In the genomic region with DNA sequence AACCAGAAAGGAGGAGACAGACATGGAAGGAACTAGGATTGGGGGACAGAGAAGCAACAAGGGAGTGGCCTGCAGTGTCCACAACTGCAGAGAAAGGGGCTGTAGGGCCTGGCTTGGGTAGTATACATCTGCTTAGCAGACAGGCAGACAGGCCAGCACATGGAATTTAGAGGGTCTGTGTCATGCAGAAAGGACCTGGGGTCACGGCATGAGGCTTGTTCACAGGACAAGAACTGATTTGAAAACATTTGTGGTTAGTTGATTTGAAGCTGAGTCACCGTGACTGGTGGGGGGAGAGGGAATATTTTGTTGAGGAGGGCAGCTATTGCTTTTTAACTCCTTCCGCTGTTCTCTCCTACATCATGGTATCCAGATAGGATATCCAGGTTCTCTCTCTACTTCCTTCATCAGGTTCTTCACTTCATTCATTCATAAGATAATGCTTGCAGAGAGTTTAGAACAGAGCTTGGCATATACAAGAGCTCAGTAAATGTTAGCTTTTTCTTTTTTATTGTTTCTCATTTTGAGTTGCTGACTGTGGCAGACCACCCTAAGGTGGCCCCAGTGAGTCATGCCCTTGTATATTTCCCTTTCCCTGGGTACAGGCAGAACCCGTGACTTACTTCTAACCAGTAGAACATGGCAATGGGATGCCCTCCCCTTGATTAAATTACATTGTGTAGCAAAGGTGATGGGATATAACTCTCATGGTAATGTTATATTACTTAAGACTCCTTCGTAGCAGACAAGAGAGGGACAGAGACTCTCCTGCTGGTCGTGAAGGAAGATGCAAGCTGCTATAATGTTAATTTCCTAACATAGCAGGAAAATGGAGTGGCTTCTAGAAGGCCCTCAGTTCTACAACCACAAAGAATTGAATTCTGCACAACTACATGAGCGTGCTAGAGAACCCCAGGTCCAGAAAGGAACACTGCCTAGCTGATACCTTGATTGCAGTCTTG, we compare ENCODE assay signal across 15 cellular contexts.
DNase-seq lines count a peak whose midpoint lies in the region; ATAC-seq, FAIRE-seq and TF ChIP-seq lines count a peak whose summit lies in the region.
"Had no signal": no experiment of that assay in that cellular context is flagged by ENCODE, and none has a peak within 500 bp of the region (broad histone marks: within the 10 kb centered on the region; RNA-seq: fewer than 3 reads in every experiment).

No MANE protein-coding gene starts in this region.

- in situ Hi-C loops in ACHN (cut with HindIII; ENCODE audit: low pct_ligation_motif_present, low pct_unique_long_range_greater_than_20kb, low sequenced_read_pairs), result no loop called here

- TF ChIP-seq POLR2A in upper lobe of left lung (IDR thresholded peaks at IDR 0.05), result no peak

- H3K27me3 Mint-ChIP-seq in astrocyte (ENCODE audit: low read depth, unreplicated experiment) (peaks cover 4% of the 10 kb centered on the region), T-cell (peaks cover 2 to 19% of the 10 kb centered on the region in 2 donors)
- H3K27me3 Mint-ChIP-seq: activated CD4-positive, alpha-beta T cell treated with anti-CD3 and anti-CD28 coated beads, Interleukin-2, amount 10 ng/mL, durations not matched to agents 24 days and 14 days had no signal

- FAIRE-seq in astrocyte (lab: Jason Lieb, UNC), result peak; percentile 66

- H4K20me1 ChIP-seq in astrocyte (ENCODE audit: insufficient read depth, low read length), result no peaks in the 10 kb centered on the region

- intact Hi-C loops in posterior vena cava (cut with DNase I), result no loop called here

- WGBS in upper lobe of left lung, 2 donors, result 64 to 77% methylated on average over 7 of the region's 7 CpGs

- TF ChIP-seq CTCF in HFF-Myc (IDR thresholded peaks at IDR 0.05; ENCODE audit: low read depth, low read length, missing control alignments), result no peak
- peak; percentile 15 for TF ChIP-seq CTCF in astrocyte (IDR thresholded peaks at IDR 0.05; ENCODE audit: insufficient read depth, low read depth, low read length)
- no peak for TF ChIP-seq CTCF in upper lobe of left lung (IDR thresholded peaks at IDR 0.05)

- H3K9me3 ChIP-seq in astrocyte (ENCODE audit: insufficient read depth, low read depth, low read length) (no peaks in the 10 kb centered on the region), upper lobe of left lung (no peaks in the 10 kb centered on the region)

- TF ChIP-seq EP300 in upper lobe of left lung (IDR thresholded peaks at IDR 0.05), result no peak

- POLR2A ChIA-PET in T-cell (lab: Charles Lee), result no interaction called here

- H3K36me3 ChIP-seq in astrocyte (ENCODE audit: insufficient read depth, low read length) (no peaks in the 10 kb centered on the region), upper lobe of left lung (no peaks in the 10 kb centered on the region)

- H3K4me2 ChIP-seq in astrocyte (ENCODE audit: low read length), result peak overlapping the region; percentile 56

- H3K36me3 Mint-ChIP-seq in astrocyte (ENCODE audit: low read depth, unreplicated experiment) (peaks cover 2% of the 10 kb centered on the region), T-cell (no peaks in the 10 kb centered on the region)
- H3K36me3 Mint-ChIP-seq: naive B cell had no signal

- no peak overlapping the region for H2AFZ ChIP-seq in astrocyte (ENCODE audit: low read depth, low read length)

- H3K4me1 ChIP-seq in astrocyte (ENCODE audit: insufficient read depth, low read length) (peaks cover 38% of the 10 kb centered on the region), upper lobe of left lung (no peaks in the 10 kb centered on the region)

- H3K9me3 Mint-ChIP-seq in astrocyte (ENCODE audit: unreplicated experiment), result no peaks in the 10 kb centered on the region
- H3K9me3 Mint-ChIP-seq in T-cell, result no peaks in the 10 kb centered on the region
- H3K9me3 Mint-ChIP-seq: activated CD4-positive, alpha-beta T cell treated with anti-CD3 and anti-CD28 coated beads, Interleukin-2, amount 10 ng/mL, durations not matched to agents 24 days and 14 days had no signal

- H3K27ac ChIP-seq in astrocyte (ENCODE audit: low read depth, low read length) (peak overlapping the region; percentile 79), upper lobe of left lung (no peak overlapping the region)

- H3K4me3 ChIP-seq in HFF-Myc (replicated peaks; ENCODE audit: low read depth, low read length), result no peak overlapping the region
- peak overlapping the region; percentile 0 for H3K4me3 ChIP-seq in astrocyte (ENCODE audit: insufficient read depth, low read depth, low read length)
- H3K4me3 ChIP-seq in upper lobe of left lung, result no peak overlapping the region

- CTCF ChIA-PET in T-cell (lab: Charles Lee), result no interaction called here

- peak overlapping the region; percentile 96 for H3K27ac Mint-ChIP-seq in astrocyte (ENCODE audit: unreplicated experiment)
- no peak overlapping the region for H3K27ac Mint-ChIP-seq in T-cell
- H3K27ac Mint-ChIP-seq: activated CD4-positive, alpha-beta T cell treated with anti-CD3 and anti-CD28 coated beads, Interleukin-2, amount 10 ng/mL, durations not matched to agents 24 days and 14 days; naive B cell had no signal

- H3K27me3 ChIP-seq in astrocyte (ENCODE audit: insufficient read depth, low read length) (no peaks in the 10 kb centered on the region), upper lobe of left lung (no peaks in the 10 kb centered on the region)

- DNase-seq in ACHN (peak; percentile 65), HFF-Myc (ENCODE audit: extremely low read depth, low read depth) (peak; percentile 27), astrocyte (ENCODE audit: low read depth) (peak; percentile 99), islet precursor cell (peak; percentile 97), upper lobe of left lung (no peak), T-cell (no peak), posterior vena cava (ENCODE audit: low spot score) (no peak), SK-N-DZ (ENCODE audit: low spot score) (no peak)
- DNase-seq: activated CD4-positive, alpha-beta T cell treated with anti-CD3 and anti-CD28 coated beads, Interleukin-2, amount 10 ng/mL, durations not matched to agents 24 days and 14 days; activated gamma-delta T cell treated with Interleukin-2 at 50 U/mL for 16 hours; AML-193; GF-D8; naive B cell; NCI-H510A had no signal

- H3K4me3 Mint-ChIP-seq in astrocyte (ENCODE audit: unreplicated experiment) (no peak overlapping the region), T-cell (no peak overlapping the region)
- H3K4me3 Mint-ChIP-seq: activated CD4-positive, alpha-beta T cell treated with anti-CD3 and anti-CD28 coated beads, Interleukin-2, amount 10 ng/mL, durations not matched to agents 24 days and 14 days; naive B cell had no signal

- no peaks in the 10 kb centered on the region for H3K79me2 ChIP-seq in astrocyte (ENCODE audit: insufficient read depth, low read length)

- peak overlapping the region; percentile 64 for H3K9ac ChIP-seq in astrocyte (ENCODE audit: low read length)

- ATAC-seq in upper lobe of left lung (ENCODE audit: low FRiP score in 2 of 2), result no peak
- no peak for ATAC-seq in T-cell (replicated peaks in 1 of 4)
- ATAC-seq: SK-N-SH treated with all-trans-retinoic acid at 6 μM for 48 hours had no signal

- H3K4me1 Mint-ChIP-seq in astrocyte (ENCODE audit: low read depth, unreplicated experiment), result peaks cover 48% of the 10 kb centered on the region
- no peaks in the 10 kb centered on the region for H3K4me1 Mint-ChIP-seq in T-cell
- H3K4me1 Mint-ChIP-seq: activated CD4-positive, alpha-beta T cell treated with anti-CD3 and anti-CD28 coated beads, Interleukin-2, amount 10 ng/mL, durations not matched to agents 24 days and 14 days; naive B cell had no signal

Comparison
In these comparisons a context has a peak if more than half of its experiments do, and no peak if none do; other contexts are left out.
1. DNase-seq: peak in ACHN (single experiment), HFF-Myc (single experiment), astrocyte (single experiment) and islet precursor cell (single experiment); none in upper lobe of left lung (0 of 2), T-cell (0 of 34), posterior vena cava (single experiment) and SK-N-DZ (single experiment).